ENCODE assay signal across 1 cellular context in genomic region chr17:47983492-47984223, GRCh38.
TF ChIP-seq lines count a peak whose summit lies in the region.

No MANE protein-coding gene starts in this region.

TF ChIP-seq in IMR-90, 13 proteins besides CTCF, POLR2A, EP300 and RAD21:
- no peak for TF ChIP-seq BHLHE40 (IDR thresholded peaks at IDR 0.05; ENCODE audit: low read depth, low read length)
- no peak for TF ChIP-seq USF2 (IDR thresholded peaks at IDR 0.05; ENCODE audit: low read depth, low read length)
- TF ChIP-seq RFX5 (IDR thresholded peaks at IDR 0.05; ENCODE audit: low read depth, low read length), result no peak
- TF ChIP-seq CEBPB (IDR thresholded peaks at IDR 0.05; ENCODE audit: low read depth, low read length), result no peak
- no peak for TF ChIP-seq NFE2L2 (IDR thresholded peaks at IDR 0.05; ENCODE audit: low read depth, low read length)
- no peak for TF ChIP-seq MAZ (IDR thresholded peaks at IDR 0.05; ENCODE audit: borderline replicate concordance, low read depth, low read length)
- no peak for TF ChIP-seq ELK1 (IDR thresholded peaks at IDR 0.05; ENCODE audit: borderline replicate concordance, low read depth, low read length)
